Comparison of ENCODE assay signal across 7 cellular contexts in genomic region chr2:388752-389151, GRCh38.
A peak's percentile ranks its signal among the peaks of the same experiment; 100 is the strongest.
DNase-seq lines count a peak whose midpoint lies in the region; ATAC-seq, FAIRE-seq and TF ChIP-seq lines count a peak whose summit lies in the region.
"Not testable (repeated sequence)": the region's sequence is repeated elsewhere in the genome, so short reads cannot be mapped to it uniquely, and the experiment has no call there.

No MANE protein-coding gene starts in this region.

- not testable (repeated sequence) for H3K36me3 Mint-ChIP-seq in activated CD4-positive, alpha-beta T cell treated with anti-CD3 and anti-CD28 coated beads, Interleukin-2, amount 10 ng/mL, durations not matched to agents 24 days and 14 days (ENCODE audit: low read depth); neural progenitor cell

- not testable (repeated sequence) for H3K36me3 ChIP-seq in K562 (ENCODE audit: control insufficient read depth, insufficient read depth, low read length); H1 (ENCODE audit: control insufficient read depth in 2 of 4, insufficient read depth in 4 of 4, low read length in 3 of 4); HepG2 (replicated peaks in 1 of 2; ENCODE audit: control insufficient read depth in 1 of 2, insufficient read depth in 2 of 2, low read length in 2 of 2); neural progenitor cell

- H3K9me3 ChIP-seq in A549 = peaks cover 22% of the 10 kb centered on the region
- not testable (repeated sequence) for H3K9me3 ChIP-seq in K562 (replicated peaks; ENCODE audit: control insufficient read depth, insufficient read depth, low read depth, low read length); H1 (ENCODE audit: insufficient read depth in 2 of 2, low read depth in 1 of 2, low read length in 1 of 2); HepG2 (ENCODE audit: low read length); neural progenitor cell (ENCODE audit: low read depth)

- not testable (repeated sequence) for TF ChIP-seq CTCF in A549 (IDR thresholded peaks at IDR 0.05); K562 (IDR thresholded peaks at IDR 0.05 in 2 of 3, conservative IDR thresholded peaks at IDR 0.05 in 1 of 3; ENCODE audit: insufficient read depth in 2 of 3, low read depth in 1 of 3, low read length in 3 of 3); H1 (IDR thresholded peaks at IDR 0.05; ENCODE audit: control extremely low read depth in 1 of 3, insufficient read depth in 1 of 3, low read depth in 1 of 3, low read length in 3 of 3); HepG2 (CRISPR knock-in tag; IDR thresholded peaks at IDR 0.05); neural progenitor cell (IDR thresholded peaks at IDR 0.05)

- not testable (repeated sequence) for H2BK20ac ChIP-seq in H1 (ENCODE audit: low read length)

- H2AK5ac ChIP-seq in H1 (ENCODE audit: low read depth, low read length) = not testable (repeated sequence)

- not testable (repeated sequence) for H2BK15ac ChIP-seq in H1 (ENCODE audit: low read length)

- H2AFZ ChIP-seq in K562 (ENCODE audit: low read depth, low read length); H1 (ENCODE audit: low read length); HepG2 (ENCODE audit: low read length); neural progenitor cell (replicated peaks): not testable (repeated sequence)

- not testable (repeated sequence) for H3K4me2 ChIP-seq in A549; K562 (ENCODE audit: insufficient read depth, low read length); H1 (ENCODE audit: insufficient read depth in 1 of 2, low read depth in 2 of 2, low read length in 2 of 2); HepG2 (ENCODE audit: low read depth, low read length); neural progenitor cell

- CTCF ChIA-PET in A549 (lab: Yijun Ruan, JAX); K562 (lab: Yijun Ruan, JAX; ENCODE audit: low intra/inter-chr PET ratio); H1 (lab: Charles Lee; ENCODE audit: partially characterized antibody); HepG2 (lab: Yijun Ruan, JAX; ENCODE audit: low intra/inter-chr PET ratio, low total read pairs): not testable (repeated sequence)

- H3K18ac ChIP-seq in H1 (ENCODE audit: extremely low read depth, low read length) = not testable (repeated sequence)

- H3K23me2 ChIP-seq in H1 (ENCODE audit: low read depth, low read length) = not testable (repeated sequence)

- POLR2A ChIA-PET in A549 (lab: Yijun Ruan, JAX); K562 (lab: Yijun Ruan, JAX); H1 (lab: Charles Lee; ENCODE audit: partially characterized antibody); HepG2 (lab: Yijun Ruan, JAX): not testable (repeated sequence)

- not testable (repeated sequence) for H3K4me3 Mint-ChIP-seq in activated CD4-positive, alpha-beta T cell treated with anti-CD3 and anti-CD28 coated beads, Interleukin-2, amount 10 ng/mL, durations not matched to agents 24 days and 14 days; neural progenitor cell

- not testable (repeated sequence) for H3K79me2 ChIP-seq in K562 (ENCODE audit: control insufficient read depth, insufficient read depth, low read length); H1 (ENCODE audit: control insufficient read depth in 1 of 2, insufficient read depth in 2 of 2, low read length in 2 of 2); HepG2 (ENCODE audit: insufficient read depth, low read length); neural progenitor cell (ENCODE audit: low read depth)

- intact Hi-C loops in activated CD4-positive, alpha-beta T cell treated with anti-CD3 and anti-CD28 coated beads, Interleukin-2, amount 10 ng/mL, durations not matched to agents 24 days and 14 days (cut with micrococcal nuclease); K562 (cut with micrococcal nuclease): not testable (repeated sequence)
- intact Hi-C loops in HepG2 (cut with micrococcal nuclease; ENCODE audit: unreplicated experiment) = loop anchor here (2.0 kb wide), 1 partner anchor 52 kb away; no protein-coding TSS in a partner anchor

- FAIRE-seq in A549 (lab: Jason Lieb, UNC) = peak; percentile 73
- FAIRE-seq in K562 (lab: Jason Lieb, UNC) = not testable (repeated sequence)
- peak; percentile 80 for FAIRE-seq in H1 (lab: Jason Lieb, UNC)
- peak; percentile 64 for FAIRE-seq in HepG2 (lab: Jason Lieb, UNC)

- not testable (repeated sequence) for H4K20me1 ChIP-seq in K562 (replicated peaks; ENCODE audit: control insufficient read depth, insufficient read depth, low read length); H1 (replicated peaks in 1 of 2; ENCODE audit: control insufficient read depth in 1 of 2, insufficient read depth in 2 of 2, low read length in 2 of 2); HepG2 (ENCODE audit: insufficient read depth, low read length); neural progenitor cell (ENCODE audit: low read depth)

- not testable (repeated sequence) for DNase-seq in A549 (ENCODE audit: low read depth in 1 of 2, low spot score in 1 of 2); K562 (ENCODE audit: extremely low read depth in 1 of 4, low spot score in 3 of 4); H1 (ENCODE audit: low read depth in 1 of 2, low spot score in 2 of 2); HepG2 (ENCODE audit: low spot score); neural progenitor cell (ENCODE audit: low spot score)
- peak; percentile 23 for DNase-seq in activated CD4-positive, alpha-beta T cell treated with anti-CD3 and anti-CD28 coated beads, Interleukin-2, amount 10 ng/mL, durations not matched to agents 24 days and 14 days
- peak; percentile 15 for DNase-seq in activated CD8-positive, alpha-beta memory T cell treated with anti-CD3 and anti-CD28 coated beads for 24 hours

- H3K9ac ChIP-seq in K562 (ENCODE audit: insufficient read depth in 1 of 2, low read depth in 2 of 2, low read length in 2 of 2); H1 (replicated peaks in 1 of 4; ENCODE audit: extremely low read depth in 1 of 4, low read depth in 3 of 4, low read length in 3 of 4); HepG2 (ENCODE audit: insufficient read depth, low read depth, low read length); neural progenitor cell: not testable (repeated sequence)

- H3K27me3 ChIP-seq in K562 (ENCODE audit: control insufficient read depth in 2 of 2, insufficient read depth in 2 of 2, low read length in 2 of 2) (peaks cover 0 to 29% of the 10 kb centered on the region in 2 experiments; a peak in 2 of 5 replicates), HepG2 (ENCODE audit: control insufficient read depth in 1 of 2, insufficient read depth in 2 of 2, low read length in 2 of 2) (peaks cover 5 to 46% of the 10 kb centered on the region in 2 experiments)
- H3K27me3 ChIP-seq in H1 (replicated peaks in 1 of 4; ENCODE audit: control insufficient read depth in 3 of 4, extremely low read depth in 1 of 4, insufficient read depth in 3 of 4, low read length in 3 of 4); neural progenitor cell: not testable (repeated sequence)

- H3K23ac ChIP-seq in H1 (ENCODE audit: insufficient read length) = not testable (repeated sequence)

- not testable (repeated sequence) for BruUV-seq in K562 (replicated peaks; lab: Mats Ljungman, UMichigan); HepG2 (replicated peaks; lab: Mats Ljungman, UMichigan)

- not testable (repeated sequence) for H3K56ac ChIP-seq in H1 (replicated peaks; ENCODE audit: insufficient read length, low read depth, low read length)

- TF ChIP-seq RAD21 in A549 (conservative IDR thresholded peaks at IDR 0.05 in 1 of 2, IDR thresholded peaks at IDR 0.05 in 1 of 2); K562 (CRISPR knock-in tag; conservative IDR thresholded peaks at IDR 0.05 in 1 of 2, IDR thresholded peaks at IDR 0.05 in 1 of 2); H1 (IDR thresholded peaks at IDR 0.05 in 1 of 2, conservative IDR thresholded peaks at IDR 0.05 in 1 of 2; ENCODE audit: low read depth in 2 of 2, low read length in 2 of 2); HepG2 (CRISPR knock-in tag; IDR thresholded peaks at IDR 0.05): not testable (repeated sequence)

- not testable (repeated sequence) for H4K8ac ChIP-seq in H1 (ENCODE audit: extremely low read depth, insufficient read depth, low read length)

- H3K14ac ChIP-seq in H1 (ENCODE audit: insufficient read length) = not testable (repeated sequence)

- not testable (repeated sequence) for H3K4me1 ChIP-seq in A549; K562 (replicated peaks in 1 of 2; ENCODE audit: control insufficient read depth in 2 of 2, insufficient read depth in 2 of 2, low read length in 2 of 2); H1 (replicated peaks in 1 of 4; ENCODE audit: control insufficient read depth in 3 of 4, insufficient read depth in 4 of 4, low read length in 3 of 4); HepG2 (ENCODE audit: insufficient read depth, low read length); neural progenitor cell

- not testable (repeated sequence) for H3K27ac Mint-ChIP-seq in activated CD4-positive, alpha-beta T cell treated with anti-CD3 and anti-CD28 coated beads, Interleukin-2, amount 10 ng/mL, durations not matched to agents 24 days and 14 days
- peak overlapping the region; percentile 34 for H3K27ac Mint-ChIP-seq in neural progenitor cell

- not testable (repeated sequence) for H2BK120ac ChIP-seq in H1 (replicated peaks; ENCODE audit: low read depth, low read length)

- H4K91ac ChIP-seq in H1 (replicated peaks; ENCODE audit: insufficient read length, low read length) = not testable (repeated sequence)

- 89% methylated on average over 24 of the region's 24 CpGs for WGBS in A549 (ENCODE audit: missing lambda C conversion rate)
- WGBS in K562 (ENCODE audit: insufficient coverage, low coverage, missing lambda C conversion rate) = 47% methylated on average over 24 of the region's 24 CpGs
- 97% methylated on average over 24 of the region's 24 CpGs; no CpG with 5 or more reads in 1 of the 2 experiments for whole genome bisulfite sequencing in H1 (ENCODE audit: extremely low coverage in 1 of 2, insufficient coverage in 1 of 2, insufficient read length in 1 of 2, insufficient replicate concordance in 2 of 2, low coverage in 1 of 2, low lambda C conversion rate in 2 of 2, missing lambda C conversion rate in 1 of 2), 2 experiments
- 91% methylated on average over 24 of the region's 24 CpGs for WGBS in HepG2 (ENCODE audit: low lambda C conversion rate)

- H3K4me1 Mint-ChIP-seq in activated CD4-positive, alpha-beta T cell treated with anti-CD3 and anti-CD28 coated beads, Interleukin-2, amount 10 ng/mL, durations not matched to agents 24 days and 14 days = not testable (repeated sequence)
- H3K4me1 Mint-ChIP-seq in neural progenitor cell = peaks cover 41% of the 10 kb centered on the region

- H3K9me3 Mint-ChIP-seq in activated CD4-positive, alpha-beta T cell treated with anti-CD3 and anti-CD28 coated beads, Interleukin-2, amount 10 ng/mL, durations not matched to agents 24 days and 14 days = not testable (repeated sequence)
- H3K9me3 Mint-ChIP-seq in neural progenitor cell = peaks cover 35% of the 10 kb centered on the region

- TF ChIP-seq POLR2A in A549 (IDR thresholded peaks at IDR 0.05; ENCODE audit: low read length); K562 (conservative IDR thresholded peaks at IDR 0.05); H1 (IDR thresholded peaks at IDR 0.05; ENCODE audit: control extremely low read depth in 1 of 2, low read depth in 2 of 2, low read length in 2 of 2); HepG2 (IDR thresholded peaks at IDR 0.05; ENCODE audit: insufficient read depth in 1 of 2, low read depth in 2 of 2, low read length in 2 of 2): not testable (repeated sequence)

- H3K9me1 ChIP-seq in K562 (ENCODE audit: control insufficient read depth, insufficient read depth, low read length) = not testable (repeated sequence)

- H3F3A ChIP-seq in neural progenitor cell (ENCODE audit: low read depth) = peaks cover 18% of the 10 kb centered on the region

- in situ Hi-C loops in K562 (cut with MboI); HepG2 (cut with HindIII; ENCODE audit: extremely low pct_ligation_motif_present, low pct_unique_long_range_greater_than_20kb): not testable (repeated sequence)

- not testable (repeated sequence) for H4K5ac ChIP-seq in H1 (ENCODE audit: insufficient read length, low read depth, low read length)

- not testable (repeated sequence) for H3K79me1 ChIP-seq in H1 (ENCODE audit: low read depth, low read length)

- H2BK12ac ChIP-seq in H1 (ENCODE audit: low read depth, low read length) = not testable (repeated sequence)

- not testable (repeated sequence) for H3K27me3 Mint-ChIP-seq in activated CD4-positive, alpha-beta T cell treated with anti-CD3 and anti-CD28 coated beads, Interleukin-2, amount 10 ng/mL, durations not matched to agents 24 days and 14 days
- peaks cover 20% of the 10 kb centered on the region for H3K27me3 Mint-ChIP-seq in neural progenitor cell (ENCODE audit: insufficient read depth, low read depth)

- not testable (repeated sequence) for H2BK5ac ChIP-seq in H1 (ENCODE audit: low read depth, low read length)

- ATAC-seq in A549, K562, HepG2: not testable (repeated sequence)

- not testable (repeated sequence) for H3K27ac ChIP-seq in A549; K562 (ENCODE audit: extremely low read depth, low read depth, low read length); H1 (ENCODE audit: low read depth, low read length); HepG2 (ENCODE audit: extremely low read length, insufficient read depth, low read length); neural progenitor cell

- not testable (repeated sequence) for H3K4ac ChIP-seq in H1 (replicated peaks; ENCODE audit: insufficient read length, low read depth, low read length)

- not testable (repeated sequence) for TF ChIP-seq EP300 in A549 (IDR thresholded peaks at IDR 0.05); K562 (IDR thresholded peaks at IDR 0.05; ENCODE audit: low read length); H1 (IDR thresholded peaks at IDR 0.05; ENCODE audit: borderline replicate concordance in 1 of 2, low read depth in 2 of 2, low read length in 2 of 2); HepG2 (IDR thresholded peaks at IDR 0.05; ENCODE audit: low read depth in 2 of 2, low read length in 2 of 2); HepG2 (CRISPR knock-in tag; IDR thresholded peaks at IDR 0.05; ENCODE audit: borderline replicate concordance)

- H3K4me3 ChIP-seq in A549; K562; H1 (ENCODE audit: extremely low read depth in 1 of 4, insufficient read depth in 2 of 4, low read depth in 3 of 4, low read length in 4 of 4); HepG2 (replicated peaks in 1 of 3; ENCODE audit: insufficient read depth in 1 of 3, low read depth in 2 of 3, low read length in 3 of 3); neural progenitor cell: not testable (repeated sequence)
